1 cellular context compared by ENCODE assay signal in the genomic region with DNA sequence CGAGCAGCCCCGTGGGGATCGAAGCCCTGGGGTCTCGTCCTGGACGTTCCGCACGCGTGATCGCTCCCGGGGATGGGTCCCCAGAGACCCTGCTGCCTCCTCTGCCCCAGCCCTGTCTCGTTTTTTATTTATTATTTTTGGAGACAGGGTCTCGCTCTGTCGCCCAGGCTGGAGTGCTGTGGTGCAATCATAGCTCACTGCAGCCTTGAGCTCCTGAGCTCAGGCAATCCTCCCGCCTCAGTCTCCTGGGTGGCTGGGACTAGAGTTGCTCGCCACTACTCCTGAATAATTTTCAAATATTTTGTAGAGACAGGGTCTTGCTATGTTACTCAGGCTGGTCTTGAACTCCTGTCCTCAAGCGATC.
TF ChIP-seq lines count a peak whose summit lies in the region.

No MANE protein-coding gene starts in this region.

TF ChIP-seq in HCT116, 20 proteins besides CTCF, POLR2A, EP300 and RAD21 (continued from another document):
- TF ChIP-seq, protein P1, sequence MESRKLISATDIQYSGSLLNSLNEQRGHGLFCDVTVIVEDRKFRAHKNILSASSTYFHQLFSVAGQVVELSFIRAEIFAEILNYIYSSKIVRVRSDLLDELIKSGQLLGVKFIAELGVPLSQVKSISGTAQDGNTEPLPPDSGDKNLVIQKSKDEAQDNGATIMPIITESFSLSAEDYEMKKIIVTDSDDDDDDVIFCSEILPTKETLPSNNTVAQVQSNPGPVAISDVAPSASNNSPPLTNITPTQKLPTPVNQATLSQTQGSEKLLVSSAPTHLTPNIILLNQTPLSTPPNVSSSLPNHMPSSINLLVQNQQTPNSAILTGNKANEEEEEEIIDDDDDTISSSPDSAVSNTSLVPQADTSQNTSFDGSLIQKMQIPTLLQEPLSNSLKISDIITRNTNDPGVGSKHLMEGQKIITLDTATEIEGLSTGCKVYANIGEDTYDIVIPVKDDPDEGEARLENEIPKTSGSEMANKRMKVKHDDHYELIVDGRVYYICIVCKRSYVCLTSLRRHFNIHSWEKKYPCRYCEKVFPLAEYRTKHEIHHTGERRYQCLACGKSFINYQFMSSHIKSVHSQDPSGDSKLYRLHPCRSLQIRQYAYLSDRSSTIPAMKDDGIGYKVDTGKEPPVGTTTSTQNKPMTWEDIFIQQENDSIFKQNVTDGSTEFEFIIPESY (IDR thresholded peaks at IDR 0.05; ENCODE audit: extremely low read depth, insufficient replicate concordance, low read length): no peak
- TF ChIP-seq FOSL1 (IDR thresholded peaks at IDR 0.05; ENCODE audit: low read depth) (no peak), CBX3 (IDR thresholded peaks at IDR 0.05; ENCODE audit: low read depth) (no peak), EGR1 (IDR thresholded peaks at IDR 0.05; ENCODE audit: low read depth) (no peak), EZH2 (IDR thresholded peaks at IDR 0.05) (no peak), ZFX (IDR thresholded peaks at IDR 0.05) (no peak), CEBPB (IDR thresholded peaks at IDR 0.05; ENCODE audit: low read depth) (no peak)
